Comparison of ENCODE assay signal across 8 cellular contexts in the genomic region with DNA sequence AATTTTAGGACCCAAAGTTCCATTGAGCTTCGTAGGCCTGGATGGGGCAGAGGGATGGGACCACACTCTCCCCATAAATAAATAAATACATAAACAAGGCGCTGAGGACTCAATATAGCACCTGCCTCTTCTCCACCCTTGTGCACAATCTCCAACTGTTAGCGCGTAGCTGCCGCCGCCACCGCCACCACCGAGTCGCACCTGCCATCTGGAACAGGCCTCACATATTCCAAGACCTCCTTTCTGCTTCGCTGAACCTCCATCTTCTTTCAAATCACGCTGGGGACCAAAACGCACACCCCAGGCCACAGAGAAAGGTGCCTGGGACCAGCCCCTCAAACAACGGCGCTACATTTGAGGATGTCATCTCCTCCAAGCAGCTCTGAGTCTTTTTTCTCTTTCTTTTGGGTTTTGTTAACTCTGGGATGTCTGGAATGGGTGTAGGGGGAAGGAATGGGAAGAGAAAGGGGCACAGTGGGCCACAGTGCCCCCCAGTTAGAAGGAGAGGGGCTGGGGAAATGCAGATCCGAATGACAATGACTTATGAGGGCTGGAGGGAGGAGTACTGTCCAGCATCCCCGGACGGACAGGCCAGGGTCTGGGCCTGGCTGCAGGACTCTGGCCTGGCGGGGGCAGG. TPM values are rescaled to one million over a fixed set of nuclear protein-coding genes. Genes with fewer than 3 reads are reported as not detected.
A peak's percentile ranks its signal among the peaks of the same experiment; 100 is the strongest.
DNase-seq lines count a peak whose midpoint lies in the region; ATAC-seq and TF ChIP-seq lines count a peak whose summit lies in the region.

No MANE protein-coding gene starts in this region.

- TF ChIP-seq CTCF in neural crest cell (conservative IDR thresholded peaks at IDR 0.05) = no peak

- intact Hi-C loops in activated T-helper 1 cell treated with anti-CD3 and anti-CD28 coated beads, Interleukin-12 subunit alpha, Interleukin-12 subunit beta, Interleukin-2, Interleukin-4 antibody, amounts not matched to agents 30 ng/mL and 10 ng/mL and 1 ng/mL, durations not matched to agents 14 hours and 24 hours and 36 hours (cut with micrococcal nuclease) = loop anchor here (1.0 to 5.0 kb wide), 3 partner anchors 8 to 333 kb away; partner anchors contain the start of gene COMMD7

- H3K4me1 Mint-ChIP-seq in activated T-helper 1 cell treated with anti-CD3 and anti-CD28 coated beads, Interleukin-12 subunit alpha, Interleukin-12 subunit beta, Interleukin-2, Interleukin-4 antibody, amounts not matched to agents 30 ng/mL and 10 ng/mL and 1 ng/mL, durations not matched to agents 14 hours and 24 hours and 36 hours (ENCODE audit: low read depth) = peaks cover 77% of the 10 kb centered on the region
- H3K4me1 Mint-ChIP-seq in neural crest cell = peaks cover 46% of the 10 kb centered on the region

- H3K27me3 Mint-ChIP-seq in activated T-helper 1 cell treated with anti-CD3 and anti-CD28 coated beads, Interleukin-12 subunit alpha, Interleukin-12 subunit beta, Interleukin-2, Interleukin-4 antibody, amounts not matched to agents 30 ng/mL and 10 ng/mL and 1 ng/mL, durations not matched to agents 14 hours and 24 hours and 36 hours (ENCODE audit: insufficient read depth) = no peaks in the 10 kb centered on the region
- peaks cover 30% of the 10 kb centered on the region for H3K27me3 Mint-ChIP-seq in neural crest cell (ENCODE audit: low read depth)

- peak overlapping the region; percentile 90 for H3K27ac Mint-ChIP-seq in activated T-helper 1 cell treated with anti-CD3 and anti-CD28 coated beads, Interleukin-12 subunit alpha, Interleukin-12 subunit beta, Interleukin-2, Interleukin-4 antibody, amounts not matched to agents 30 ng/mL and 10 ng/mL and 1 ng/mL, durations not matched to agents 14 hours and 24 hours and 36 hours
- no peak overlapping the region for H3K27ac Mint-ChIP-seq in neural crest cell (ENCODE audit: unreplicated experiment)

- H3K4me3 Mint-ChIP-seq in activated T-helper 1 cell treated with anti-CD3 and anti-CD28 coated beads, Interleukin-12 subunit alpha, Interleukin-12 subunit beta, Interleukin-2, Interleukin-4 antibody, amounts not matched to agents 30 ng/mL and 10 ng/mL and 1 ng/mL, durations not matched to agents 14 hours and 24 hours and 36 hours = peak overlapping the region; percentile 76
- H3K4me3 Mint-ChIP-seq in neural crest cell = peak overlapping the region; percentile 68

- H3K4me3 ChIP-seq in GM08714 (ENCODE audit: low read length) = peak overlapping the region; percentile 55; the same call in 1 of the 2 replicates

- H3K9me3 Mint-ChIP-seq in activated T-helper 1 cell treated with anti-CD3 and anti-CD28 coated beads, Interleukin-12 subunit alpha, Interleukin-12 subunit beta, Interleukin-2, Interleukin-4 antibody, amounts not matched to agents 30 ng/mL and 10 ng/mL and 1 ng/mL, durations not matched to agents 14 hours and 24 hours and 36 hours = no peaks in the 10 kb centered on the region
- H3K9me3 Mint-ChIP-seq in neural crest cell = no peaks in the 10 kb centered on the region

- ATAC-seq in GM18858 (IDR thresholded peaks at IDR 0.05; ENCODE audit: unreplicated experiment) = no peak
- no peak for ATAC-seq in GM21619 (IDR thresholded peaks at IDR 0.05; ENCODE audit: unreplicated experiment)

- H3K36me3 Mint-ChIP-seq in activated T-helper 1 cell treated with anti-CD3 and anti-CD28 coated beads, Interleukin-12 subunit alpha, Interleukin-12 subunit beta, Interleukin-2, Interleukin-4 antibody, amounts not matched to agents 30 ng/mL and 10 ng/mL and 1 ng/mL, durations not matched to agents 14 hours and 24 hours and 36 hours (ENCODE audit: low read depth) = peaks cover 2% of the 10 kb centered on the region
- no peaks in the 10 kb centered on the region for H3K36me3 Mint-ChIP-seq in neural crest cell (ENCODE audit: low read depth)

- peak; percentile 90 for DNase-seq in NCI-H146 treated with DMSO at 0.1 percent for 48 hours (lab: John Stamatoyannopoulos, UW; ENCODE audit: unreplicated experiment)
- peak; percentile 17 for DNase-seq in activated T-helper 1 cell treated with anti-CD3 and anti-CD28 coated beads, Interleukin-12 subunit alpha, Interleukin-12 subunit beta, Interleukin-2, Interleukin-4 antibody, amounts not matched to agents 30 ng/mL and 10 ng/mL and 1 ng/mL, durations not matched to agents 14 hours and 24 hours and 36 hours (ENCODE audit: low spot score)
- DNase-seq in neural crest cell (ENCODE audit: low read depth, low spot score) = no peak
- no peak for DNase-seq in HUDEP-2 (lab: John Stamatoyannopoulos, UW; ENCODE audit: unreplicated experiment in 76 of 76)
- no peak for DNase-seq in amniotic stem cell (lab: John Stamatoyannopoulos, UW)

RNA-seq across cellular contexts. Expression of gene NOL4L, which starts 49.7 kb away (rescaled TPM):
- 10.3 and 14.3 TPM in 2 replicates for total RNA-seq in activated T-helper 1 cell treated with anti-CD3 and anti-CD28 coated beads, Interleukin-12 subunit alpha, Interleukin-12 subunit beta, Interleukin-2, Interleukin-4 antibody, amounts not matched to agents 30 ng/mL and 10 ng/mL and 1 ng/mL, durations not matched to agents 14 hours and 24 hours and 36 hours
- 52.3 and 53.6 TPM in 2 replicates for total RNA-seq in neural crest cell

Comparison
In these comparisons a context has a peak if more than half of its experiments do, and no peak if none do; other contexts are left out.
1. DNase-seq: peak in NCI-H146 treated with DMSO at 0.1 percent for 48 hours (single experiment) and activated T-helper 1 cell treated with anti-CD3 and anti-CD28 coated beads, Interleukin-12 subunit alpha, Interleukin-12 subunit beta, Interleukin-2, Interleukin-4 antibody, amounts not matched to agents 30 ng/mL and 10 ng/mL and 1 ng/mL, durations not matched to agents 14 hours and 24 hours and 36 hours (single experiment); none in neural crest cell (single experiment), HUDEP-2 (0 of 76) and amniotic stem cell (single experiment).